16 cellular contexts compared by ENCODE assay signal in the genomic region with DNA sequence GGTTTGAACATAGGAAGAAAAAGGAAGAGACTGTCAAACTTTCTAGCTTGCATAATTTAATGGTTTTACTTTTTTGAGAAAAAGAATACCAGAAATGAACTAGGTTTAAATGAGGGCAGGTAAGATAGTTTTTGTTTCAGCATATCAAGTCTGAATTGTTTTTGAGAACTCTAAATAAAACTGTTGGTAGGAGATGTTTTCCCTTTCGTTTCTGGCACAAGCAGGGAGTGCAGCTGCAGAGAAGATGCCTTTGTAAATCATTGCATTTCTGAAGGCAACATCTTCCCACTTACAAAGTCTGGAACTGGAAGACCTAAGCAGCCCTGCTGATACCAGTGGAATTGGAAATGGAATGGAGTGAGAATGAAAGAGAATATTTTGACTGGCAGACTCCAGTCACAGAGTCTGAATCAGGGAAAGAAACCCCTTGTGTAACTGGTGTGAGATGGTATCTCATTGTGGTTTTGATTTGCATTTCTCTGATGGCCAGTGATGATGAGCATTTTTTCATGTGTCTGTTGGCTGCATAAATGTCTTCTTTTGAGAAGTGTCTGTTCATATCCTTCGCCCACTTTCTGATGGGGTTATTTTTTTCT.
DNase-seq lines count a peak whose midpoint lies in the region; ATAC-seq and TF ChIP-seq lines count a peak whose summit lies in the region.
"Had no signal": no experiment of that assay in that cellular context is flagged by ENCODE, and none has a peak within 500 bp of the region (broad histone marks: within the 10 kb centered on the region; RNA-seq: fewer than 3 reads in every experiment).

No MANE protein-coding gene starts in this region.

- no peak overlapping the region for H4K8ac ChIP-seq in mesenchymal stem cell (ENCODE audit: low read length)

- H3F3A ChIP-seq in SU-DHL-6 (ENCODE audit: insufficient read depth) = no peaks in the 10 kb centered on the region

- no peak overlapping the region for H2BK12ac ChIP-seq in mesenchymal stem cell (ENCODE audit: low read length in 2 of 2)

- peak overlapping the region; percentile 32 for H2AFZ ChIP-seq in SU-DHL-6 (ENCODE audit: low read depth, low read length, severe bottlenecking)
- no peak overlapping the region for H2AFZ ChIP-seq in mesenchymal stem cell (ENCODE audit: low read depth, low read length)

- H3K4me1 ChIP-seq in mesenchymal stem cell (ENCODE audit: control insufficient read depth, insufficient read depth, low read depth, low read length) (no peaks in the 10 kb centered on the region), right lobe of liver (no peaks in the 10 kb centered on the region)
- H3K4me1 ChIP-seq: Caco-2, HAP-1 had no signal

- H3K4me2 ChIP-seq in SU-DHL-6 (ENCODE audit: low read depth, low read length, poor library complexity, severe bottlenecking) = peak overlapping the region; percentile 26
- H3K4me2 ChIP-seq in mesenchymal stem cell (ENCODE audit: low read length, poor library complexity, severe bottlenecking) = no peak overlapping the region

- H3K4ac ChIP-seq in mesenchymal stem cell (ENCODE audit: low read depth in 1 of 2, low read length in 2 of 2) = no peak overlapping the region

- no peak overlapping the region for H2BK120ac ChIP-seq in mesenchymal stem cell (ENCODE audit: low read depth, low read length)

- H3K36me3 ChIP-seq in SU-DHL-6 (ENCODE audit: low read length) = no peaks in the 10 kb centered on the region
- no peaks in the 10 kb centered on the region for H3K36me3 ChIP-seq in mesenchymal stem cell (ENCODE audit: control insufficient read depth in 1 of 2, insufficient read depth in 2 of 2, low read depth in 1 of 2, low read length in 2 of 2)
- no peaks in the 10 kb centered on the region for H3K36me3 ChIP-seq in right lobe of liver
- H3K36me3 ChIP-seq: HAP-1 had no signal

- 80% methylated on average over 2 of the region's 2 CpGs for WGBS in mesenchymal stem cell
- 33% methylated on average over 1 of the region's 2 CpGs for WGBS in right lobe of liver (ENCODE audit: insufficient coverage, low coverage, low lambda C conversion rate, missing lambda C conversion rate)

- H3K9me3 ChIP-seq in SU-DHL-6 (ENCODE audit: insufficient read depth, low read length) (0 out of 2 replicates have a peak, but pooled peaks cover under 1% of the 10 kb centered on the region), mesenchymal stem cell (ENCODE audit: control insufficient read depth, low read length) (peaks cover 8% of the 10 kb centered on the region), right lobe of liver (no peaks in the 10 kb centered on the region)

- H2BK15ac ChIP-seq in mesenchymal stem cell (ENCODE audit: low read depth, poor library complexity, severe bottlenecking) = no peak overlapping the region

- H3K27ac ChIP-seq in SU-DHL-6 (ENCODE audit: low read depth, low read length) (no peak overlapping the region), mesenchymal stem cell (ENCODE audit: low read length, poor library complexity, severe bottlenecking) (no peak overlapping the region), right lobe of liver (no peak overlapping the region)

- no peak overlapping the region for H2AK5ac ChIP-seq in mesenchymal stem cell (ENCODE audit: low read length, severe bottlenecking)

- H3K4me3 ChIP-seq in SU-DHL-6 (ENCODE audit: insufficient read depth, low read length, poor library complexity, severe bottlenecking) (no peak overlapping the region), mesenchymal stem cell (ENCODE audit: insufficient read depth in 1 of 2, low read depth in 1 of 2, low read length in 2 of 2) (no peak overlapping the region), right lobe of liver (no peak overlapping the region)
- H3K4me3 ChIP-seq: HAP-1 had no signal

- no peak overlapping the region for H3K18ac ChIP-seq in mesenchymal stem cell (ENCODE audit: low read depth in 1 of 2, low read length in 2 of 2)

- H3K23ac ChIP-seq in mesenchymal stem cell (ENCODE audit: low read length in 2 of 2) = no peak overlapping the region

- no peaks in the 10 kb centered on the region for H3K27me3 ChIP-seq in SU-DHL-6 (ENCODE audit: low read length)
- no peaks in the 10 kb centered on the region for H3K27me3 ChIP-seq in mesenchymal stem cell (ENCODE audit: control insufficient read depth in 1 of 2, insufficient read depth in 1 of 2, low read length in 2 of 2)
- no peaks in the 10 kb centered on the region for H3K27me3 ChIP-seq in right lobe of liver

- TF ChIP-seq CTCF in SU-DHL-6 (IDR thresholded peaks at IDR 0.05; ENCODE audit: insufficient read depth, low read length, poor library complexity, severe bottlenecking) (no peak), right lobe of liver (IDR thresholded peaks at IDR 0.05) (no peak)

- intact Hi-C loops in right lobe of liver (cut with DNase I) = no loop called here

- no peak overlapping the region for H3K9ac ChIP-seq in SU-DHL-6 (ENCODE audit: low read length)
- no peak overlapping the region for H3K9ac ChIP-seq in mesenchymal stem cell (ENCODE audit: low read length)

- no peaks in the 10 kb centered on the region for H4K20me1 ChIP-seq in SU-DHL-6 (ENCODE audit: low read depth, low read length)

- no peak overlapping the region for H4K91ac ChIP-seq in mesenchymal stem cell (ENCODE audit: low read length)

- no peak for TF ChIP-seq POLR2A in right lobe of liver (IDR thresholded peaks at IDR 0.05)

- DNase-seq in EL = peak; percentile 1
- DNase-seq in mesenchymal stem cell = peak; percentile 12
- DNase-seq in SIG-M5 treated with dmso at 0.1 percent for 504 hours (lab: John Stamatoyannopoulos, UW; ENCODE audit: unreplicated experiment) = no peak
- DNase-seq in stimulated activated CD4-positive, alpha-beta T cell treated with anti-CD3 and anti-CD28 coated beads, Interleukin-2, amount 100 ng/mL, for 48 hours = no peak
- no peak for DNase-seq in right lobe of liver
- DNase-seq: Caco-2; CD4-positive, alpha-beta T cell; NCI-H1105; NCI-H2081; NCI-H446 treated with DMSO at 0.1 percent for 48 hours; NCI-H774; SW 1271 had no signal

- H2BK5ac ChIP-seq in mesenchymal stem cell (ENCODE audit: low read depth, low read length, poor library complexity, severe bottlenecking) = no peak overlapping the region

- H3K14ac ChIP-seq in mesenchymal stem cell (ENCODE audit: low read length in 2 of 2) = no peak overlapping the region

- no peaks in the 10 kb centered on the region for H3K79me1 ChIP-seq in mesenchymal stem cell (replicated peaks; ENCODE audit: low read length, poor library complexity, severe bottlenecking)

- H3K79me2 ChIP-seq in SU-DHL-6 (ENCODE audit: insufficient read depth, low read length) = no peaks in the 10 kb centered on the region

- peak; percentile 42 for ATAC-seq in HG02798 (IDR thresholded peaks at IDR 0.05; ENCODE audit: poor library complexity, unreplicated experiment)
- ATAC-seq in HG03139 (IDR thresholded peaks at IDR 0.05; ENCODE audit: unreplicated experiment) = no peak
- ATAC-seq in right lobe of liver = no peak

- H3K9me2 ChIP-seq in SU-DHL-6 (replicated peaks; ENCODE audit: insufficient read depth, low read length) = no peaks in the 10 kb centered on the region

Comparison
In these comparisons a context has a peak if more than half of its experiments do, and no peak if none do; other contexts are left out.
1. DNase-seq: peak in EL (single experiment) and mesenchymal stem cell (single experiment); none in SIG-M5 treated with dmso at 0.1 percent for 504 hours (single experiment), stimulated activated CD4-positive, alpha-beta T cell treated with anti-CD3 and anti-CD28 coated beads, Interleukin-2, amount 100 ng/mL, for 48 hours (0 of 2) and right lobe of liver (0 of 3).